Comparison of ENCODE assay signal across 2 cellular contexts in the genomic region with DNA sequence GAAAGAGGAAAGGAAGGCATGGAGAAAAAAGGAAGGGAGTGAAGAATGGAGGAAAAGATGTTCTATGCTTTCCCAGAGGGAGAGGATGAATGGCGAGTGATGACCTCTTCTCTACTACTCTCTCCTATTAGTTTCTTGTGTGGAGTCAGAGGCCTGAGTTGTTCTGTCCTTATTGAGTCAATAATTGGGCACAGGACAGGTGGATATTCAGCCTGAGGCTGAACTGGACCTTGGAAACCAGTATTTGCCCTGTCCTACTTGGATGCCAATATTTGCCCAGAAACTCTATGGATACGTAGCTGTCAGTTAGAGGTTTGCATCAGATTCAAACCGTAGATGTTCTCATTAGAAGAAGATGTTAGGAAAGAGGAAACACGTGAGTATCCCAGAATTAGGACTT.
TF ChIP-seq lines count a peak whose summit lies in the region.

No MANE protein-coding gene starts in this region.

TF ChIP-seq in HEK293, 187 proteins besides CTCF, POLR2A, EP300 and RAD21:
- TF ChIP-seq, protein P1, sequence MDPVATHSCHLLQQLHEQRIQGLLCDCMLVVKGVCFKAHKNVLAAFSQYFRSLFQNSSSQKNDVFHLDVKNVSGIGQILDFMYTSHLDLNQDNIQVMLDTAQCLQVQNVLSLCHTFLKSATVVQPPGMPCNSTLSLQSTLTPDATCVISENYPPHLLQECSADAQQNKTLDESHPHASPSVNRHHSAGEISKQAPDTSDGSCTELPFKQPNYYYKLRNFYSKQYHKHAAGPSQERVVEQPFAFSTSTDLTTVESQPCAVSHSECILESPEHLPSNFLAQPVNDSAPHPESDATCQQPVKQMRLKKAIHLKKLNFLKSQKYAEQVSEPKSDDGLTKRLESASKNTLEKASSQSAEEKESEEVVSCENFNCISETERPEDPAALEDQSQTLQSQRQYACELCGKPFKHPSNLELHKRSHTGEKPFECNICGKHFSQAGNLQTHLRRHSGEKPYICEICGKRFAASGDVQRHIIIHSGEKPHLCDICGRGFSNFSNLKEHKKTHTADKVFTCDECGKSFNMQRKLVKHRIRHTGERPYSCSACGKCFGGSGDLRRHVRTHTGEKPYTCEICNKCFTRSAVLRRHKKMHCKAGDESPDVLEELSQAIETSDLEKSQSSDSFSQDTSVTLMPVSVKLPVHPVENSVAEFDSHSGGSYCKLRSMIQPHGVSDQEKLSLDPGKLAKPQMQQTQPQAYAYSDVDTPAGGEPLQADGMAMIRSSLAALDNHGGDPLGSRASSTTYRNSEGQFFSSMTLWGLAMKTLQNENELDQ (tag by site-specific recombination; IDR thresholded peaks at IDR 0.05; ENCODE audit: low read depth) = no peak
- peak; percentile 40; the same call in 1 of the 2 replicates for TF ChIP-seq PRDM1 (tag by site-specific recombination; IDR thresholded peaks at IDR 0.05)

TF ChIP-seq in K562, 482 proteins besides CTCF, POLR2A, EP300 and RAD21 (continued from another document):
- TF ChIP-seq ATF1 (CRISPR knock-in tag; IDR thresholded peaks at IDR 0.05) = no peak
- TF ChIP-seq ATF1 (tag; IDR thresholded peaks at IDR 0.05) = no peak
- no peak for TF ChIP-seq TBL1XR1 (IDR thresholded peaks at IDR 0.05; ENCODE audit: low read length in 2 of 2)
- no peak for TF ChIP-seq TEAD4 (IDR thresholded peaks at IDR 0.05; ENCODE audit: low read length)
- TF ChIP-seq TEAD4 (CRISPR knock-in tag; IDR thresholded peaks at IDR 0.05; ENCODE audit: borderline replicate concordance) = no peak
- TF ChIP-seq MCM5 (IDR thresholded peaks at IDR 0.05; ENCODE audit: low read depth) = no peak
- TF ChIP-seq NUFIP1 (IDR thresholded peaks at IDR 0.05; ENCODE audit: partially characterized antibody) = no peak
- no peak for TF ChIP-seq NELFE (IDR thresholded peaks at IDR 0.05; ENCODE audit: insufficient read depth, insufficient read length)
- TF ChIP-seq, protein P2, sequence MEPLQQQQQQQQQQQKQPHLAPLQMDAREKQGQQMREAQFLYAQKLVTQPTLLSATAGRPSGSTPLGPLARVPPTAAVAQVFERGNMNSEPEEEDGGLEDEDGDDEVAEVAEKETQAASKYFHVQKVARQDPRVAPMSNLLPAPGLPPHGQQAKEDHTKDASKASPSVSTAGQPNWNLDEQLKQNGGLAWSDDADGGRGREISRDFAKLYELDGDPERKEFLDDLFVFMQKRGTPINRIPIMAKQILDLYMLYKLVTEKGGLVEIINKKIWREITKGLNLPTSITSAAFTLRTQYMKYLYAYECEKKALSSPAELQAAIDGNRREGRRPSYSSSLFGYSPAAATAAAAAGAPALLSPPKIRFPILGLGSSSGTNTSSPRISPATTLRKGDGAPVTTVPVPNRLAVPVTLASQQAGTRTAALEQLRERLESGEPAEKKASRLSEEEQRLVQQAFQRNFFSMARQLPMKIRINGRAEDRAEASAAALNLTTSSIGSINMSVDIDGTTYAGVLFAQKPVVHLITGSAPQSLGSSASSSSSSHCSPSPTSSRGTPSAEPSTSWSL (CRISPR knock-in tag; IDR thresholded peaks at IDR 0.05; ENCODE audit: borderline replicate concordance) = no peak
- no peak for TF ChIP-seq WHSC1 (IDR thresholded peaks at IDR 0.05; ENCODE audit: low read length)
- no peak for TF ChIP-seq HLTF (IDR thresholded peaks at IDR 0.05)
- TF ChIP-seq CBX5 (IDR thresholded peaks at IDR 0.05; ENCODE audit: borderline replicate concordance, low read depth) = no peak
- no peak for TF ChIP-seq NFIC (IDR thresholded peaks at IDR 0.05)
